ENCODE assay signal across 2 cellular contexts in the genomic region with DNA sequence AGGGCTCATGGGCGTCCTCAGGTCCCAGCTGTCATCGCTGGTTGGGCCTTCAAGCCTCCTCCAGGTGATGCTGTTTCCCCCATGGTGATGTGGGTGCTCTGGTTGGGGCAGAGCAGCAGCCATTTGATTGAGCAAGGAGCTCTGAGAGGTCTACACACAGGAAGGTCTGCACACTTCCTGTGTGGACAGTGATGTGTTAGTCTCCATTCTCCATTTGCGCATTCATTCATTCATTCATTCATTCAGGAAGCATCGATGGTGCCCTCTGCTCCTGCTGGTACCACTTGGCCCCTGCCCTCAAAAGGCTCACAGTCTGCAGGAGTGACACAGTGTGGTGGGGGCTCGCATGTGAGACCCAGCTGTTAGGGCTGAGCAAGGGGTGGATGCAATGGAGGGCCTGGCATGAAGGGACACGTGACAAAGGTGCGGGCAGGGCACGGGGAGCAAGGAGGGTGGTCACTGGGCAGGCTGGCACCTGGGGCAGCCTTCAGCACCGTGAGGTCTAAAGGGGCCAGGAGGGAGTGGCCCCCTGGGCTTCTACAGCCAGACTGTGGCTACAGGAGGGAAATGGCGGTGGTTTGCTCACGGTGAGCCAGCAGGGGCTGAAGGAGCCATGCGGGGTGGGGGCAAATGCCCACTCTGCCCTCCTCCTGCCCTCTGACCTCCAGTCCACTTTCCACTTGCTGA.
TF ChIP-seq lines count a peak whose summit lies in the region.

No MANE protein-coding gene starts in this region.

TF ChIP-seq in A549, 52 proteins besides CTCF, POLR2A, EP300 and RAD21 (continued from another document):
- TF ChIP-seq, protein P1, sequence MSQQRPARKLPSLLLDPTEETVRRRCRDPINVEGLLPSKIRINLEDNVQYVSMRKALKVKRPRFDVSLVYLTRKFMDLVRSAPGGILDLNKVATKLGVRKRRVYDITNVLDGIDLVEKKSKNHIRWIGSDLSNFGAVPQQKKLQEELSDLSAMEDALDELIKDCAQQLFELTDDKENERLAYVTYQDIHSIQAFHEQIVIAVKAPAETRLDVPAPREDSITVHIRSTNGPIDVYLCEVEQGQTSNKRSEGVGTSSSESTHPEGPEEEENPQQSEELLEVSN (IDR thresholded peaks at IDR 0.05; ENCODE audit: borderline replicate concordance, low read depth), result no peak
- no peak for TF ChIP-seq POLR2AphosphoS2 (conservative IDR thresholded peaks at IDR 0.05; ENCODE audit: low read length)

TF ChIP-seq in GM12891, 5 proteins besides CTCF, POLR2A, EP300 and RAD21 (continued from another document):
- TF ChIP-seq TAF1 (IDR thresholded peaks at IDR 0.05; ENCODE audit: low read depth, low read length), result no peak
- no peak for TF ChIP-seq SPI1 (IDR thresholded peaks at IDR 0.05; ENCODE audit: low read depth, low read length)
- no peak for TF ChIP-seq POLR2AphosphoS5 (IDR thresholded peaks at IDR 0.05; ENCODE audit: low read depth, low read length)
- TF ChIP-seq PAX5 (IDR thresholded peaks at IDR 0.05; ENCODE audit: insufficient read depth, low read length, severe bottlenecking), result no peak
